1 cellular context compared by ENCODE assay signal in genomic region chr16:28063047-28063521, GRCh38.
TF ChIP-seq lines count a peak whose summit lies in the region.

No MANE protein-coding gene starts in this region.

TF ChIP-seq in IMR-90, 13 proteins besides CTCF, POLR2A, EP300 and RAD21 (continued from another document):
- TF ChIP-seq CHD1 (IDR thresholded peaks at IDR 0.05; ENCODE audit: low read depth, low read length): no peak
- TF ChIP-seq MAZ (IDR thresholded peaks at IDR 0.05; ENCODE audit: borderline replicate concordance, low read depth, low read length): no peak
